In the genomic region with DNA sequence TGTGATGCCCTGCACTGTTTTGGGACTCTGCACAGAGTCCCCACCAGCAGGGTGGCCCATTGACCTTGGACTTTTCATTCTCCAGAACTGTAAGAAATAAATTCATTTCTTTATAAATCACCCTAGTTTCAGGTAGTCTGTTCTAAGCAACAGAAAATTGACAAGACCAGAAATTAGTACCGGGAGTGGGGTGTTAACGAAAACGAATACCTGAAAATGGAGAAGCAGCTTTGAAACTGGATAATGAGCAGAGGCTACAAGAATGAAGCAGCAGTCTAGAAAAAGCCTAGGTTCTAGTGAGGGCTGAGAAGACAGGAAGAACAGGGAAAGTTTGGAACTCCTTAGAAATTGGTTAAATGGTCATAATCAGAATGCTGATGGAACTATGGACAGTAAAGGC, we compare ENCODE assay signal across 30 cellular contexts. TPM values are rescaled to one million over a fixed set of nuclear protein-coding genes. Genes with fewer than 3 reads are reported as not detected.
"Had no signal": no experiment of that assay in that cellular context is flagged by ENCODE, and none has a peak within 500 bp of the region (broad histone marks: within the 10 kb centered on the region; RNA-seq: fewer than 3 reads in every experiment).

No MANE protein-coding gene starts in this region.

- H3K27ac ChIP-seq: cardiac muscle cell, Peyer's patch, SK-N-MC, WERI-Rb-1 had no signal

- H3K27me3 ChIP-seq: brain microvascular endothelial cell, Peyer's patch had no signal

- DNase-seq: activated CD4-positive, alpha-beta T cell treated with anti-CD3 and anti-CD28 coated beads, Interleukin-2, amount 10 ng/mL, durations not matched to agents 7 days and 5 days; activated CD4-positive, alpha-beta T cell treated with anti-CD3 and anti-CD28 coated beads, Interleukin-2, amount 50 U/mL, for 48 hours; activated CD8-positive, alpha-beta T cell treated with anti-CD3 and anti-CD28 coated beads, Interleukin-2, amount 10 ng/mL, durations not matched to agents 7 days and 5 days; activated gamma-delta T cell; activated naive CD4-positive, alpha-beta T cell treated with anti-CD3 and anti-CD28 coated beads for 36 hours; activated T-cell treated with anti-CD3 and anti-CD28 coated beads, Interleukin-2, amount 50 U/mL, for 24 hours; anterior cingulate cortex; brain microvascular endothelial cell; Karpas-422; MG63; NCI-H1048; NCI-H1105 treated with DMSO at 0.1 percent for 48 hours; NCI-H1436; NCI-H1694 treated with DMSO at 0.1 percent for 48 hours; NCI-H2029; NCI-H345; NCI-H524 treated with DMSO at 0.1 percent for 48 hours; PC-3; Peyer's patch; Right ventricle myocardium superior; T1000; WERI-Rb-1 had no signal

- H3K4me3 Mint-ChIP-seq: activated CD4-positive, alpha-beta T cell treated with anti-CD3 and anti-CD28 coated beads, Interleukin-2, amount 10 ng/mL, durations not matched to agents 7 days and 5 days; activated CD8-positive, alpha-beta T cell treated with anti-CD3 and anti-CD28 coated beads, Interleukin-2, amount 10 ng/mL, durations not matched to agents 7 days and 5 days; activated naive CD4-positive, alpha-beta T cell treated with anti-CD3 and anti-CD28 coated beads for 36 hours; activated T-cell treated with anti-CD3 and anti-CD28 coated beads, Interleukin-2, amount 50 U/mL, for 24 hours; central memory CD8-positive, alpha-beta T cell had no signal

- H3K36me3 ChIP-seq: brain microvascular endothelial cell, cardiac muscle cell, MG63, Peyer's patch, WERI-Rb-1 had no signal

- H3K4me3 ChIP-seq: cardiac muscle cell, MG63, Peyer's patch, SK-N-MC had no signal

- H3K27ac Mint-ChIP-seq: activated CD4-positive, alpha-beta T cell treated with anti-CD3 and anti-CD28 coated beads, Interleukin-2, amount 10 ng/mL, durations not matched to agents 7 days and 5 days; activated CD8-positive, alpha-beta T cell treated with anti-CD3 and anti-CD28 coated beads, Interleukin-2, amount 10 ng/mL, durations not matched to agents 7 days and 5 days; activated naive CD4-positive, alpha-beta T cell treated with anti-CD3 and anti-CD28 coated beads for 36 hours; activated naive CD4-positive, alpha-beta T cell treated with anti-CD3 and anti-CD28 coated beads, Interleukin-2, amount 50 U/mL, for 72 hours; activated T-cell treated with anti-CD3 and anti-CD28 coated beads, Interleukin-2, amount 50 U/mL, for 24 hours; activated T-helper 2 cell treated with anti-CD3 and anti-CD28 coated beads, Interferon-gamma antibody, Interleukin-2, Interleukin-4, amounts not matched to agents 10 μg/mL and 5 μg/mL and 100 μg/mL, durations not matched to agents 14 hours and 24 hours and 36 hours had no signal

RNA-seq across cellular contexts. Expression of gene TSSK1B, which starts 55.5 kb away (rescaled TPM):
- total RNA-seq: activated CD4-positive, alpha-beta T cell treated with anti-CD3 and anti-CD28 coated beads, Interleukin-2, amount 10 ng/mL, durations not matched to agents 7 days and 5 days; activated CD8-positive, alpha-beta T cell treated with anti-CD3 and anti-CD28 coated beads, Interleukin-2, amount 10 ng/mL, durations not matched to agents 7 days and 5 days; activated naive CD4-positive, alpha-beta T cell treated with anti-CD3 and anti-CD28 coated beads for 36 hours; activated naive CD4-positive, alpha-beta T cell treated with anti-CD3 and anti-CD28 coated beads, Interleukin-2, amount 50 U/mL, for 72 hours; activated T-helper 2 cell treated with anti-CD3 and anti-CD28 coated beads, Interferon-gamma antibody, Interleukin-2, Interleukin-4, amounts not matched to agents 10 μg/mL and 5 μg/mL and 100 μg/mL, durations not matched to agents 14 hours and 24 hours and 36 hours; NCI-H460; Peyer's patch; Right ventricle myocardium superior; T-helper 1 cell treated with Interleukin-12 subunit alpha and Interleukin-12 subunit beta and Interleukin-4 antibody, amounts not matched to agents 30 ng/mL and 1 ng/mL, for 36 hours; T-helper 2 cell treated with Interferon-gamma antibody and Interleukin-4, amounts not matched to agents 100 ng/mL and 5 ng/mL, for 36 hours had no signal
